In genomic region chr19:42316223-42317211, GRCh38 we compare ENCODE assay signal across 1 cellular context.
TF ChIP-seq lines count a peak whose summit lies in the region.

No MANE protein-coding gene starts in this region.

TF ChIP-seq in HepG2, 621 proteins besides CTCF, POLR2A, EP300 and RAD21 (continued from another document and continues in another):
- TF ChIP-seq, protein P1, sequence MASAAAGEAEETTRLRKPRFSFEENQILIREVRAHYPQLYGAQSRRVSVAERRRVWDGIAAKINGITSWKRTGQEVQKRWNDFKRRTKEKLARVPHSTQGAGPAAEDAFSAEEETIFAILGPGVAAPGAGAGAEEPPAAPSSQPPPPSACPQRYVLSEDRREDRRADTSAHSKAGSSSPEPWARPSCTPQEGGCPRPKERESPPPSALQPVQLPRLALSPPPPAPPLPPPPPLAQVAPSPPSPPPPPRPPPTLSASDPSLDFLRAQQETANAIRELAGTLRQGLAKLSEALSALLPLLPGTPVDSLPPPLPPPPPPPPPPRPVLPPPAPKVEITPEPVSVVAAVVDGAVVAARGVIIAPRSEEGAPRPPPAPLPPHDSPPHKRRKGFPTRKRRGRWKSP (CRISPR knock-in tag; IDR thresholded peaks at IDR 0.05), result no peak
- TF ChIP-seq ZSCAN30 (CRISPR knock-in tag; IDR thresholded peaks at IDR 0.05) (no peak), ZNF749 (CRISPR knock-in tag; IDR thresholded peaks at IDR 0.05; ENCODE audit: borderline replicate concordance) (no peak), ZNF10 (CRISPR knock-in tag; IDR thresholded peaks at IDR 0.05; ENCODE audit: borderline replicate concordance, low read depth) (no peak), SNAPC5 (CRISPR knock-in tag; IDR thresholded peaks at IDR 0.05; ENCODE audit: borderline replicate concordance) (no peak), ELF3 (CRISPR knock-in tag; IDR thresholded peaks at IDR 0.05) (peak; percentile 88), NFATC3 (CRISPR knock-in tag; IDR thresholded peaks at IDR 0.05) (no peak), PHF20 (CRISPR knock-in tag; IDR thresholded peaks at IDR 0.05) (peak; percentile 37; the same call in 1 of the 2 replicates), JARID2 (CRISPR knock-in tag; IDR thresholded peaks at IDR 0.05; ENCODE audit: insufficient replicate concordance) (no peak), ZNF761 (CRISPR knock-in tag; conservative IDR thresholded peaks at IDR 0.05) (no peak), ZNF33A (CRISPR knock-in tag; IDR thresholded peaks at IDR 0.05; ENCODE audit: borderline replicate concordance) (no peak), ZNF883 (CRISPR knock-in tag; IDR thresholded peaks at IDR 0.05; ENCODE audit: not compliant biosample characterization) (peak; percentile 16), ASH2L (IDR thresholded peaks at IDR 0.05; ENCODE audit: insufficient read length, low read depth, low read length) (no peak), ZNF720 (CRISPR knock-in tag; IDR thresholded peaks at IDR 0.05) (no peak), PRDM10 (CRISPR knock-in tag; IDR thresholded peaks at IDR 0.05; ENCODE audit: low read depth) (peak; percentile 59; the same call in 1 of the 2 replicates), ZUFSP (CRISPR knock-in tag; IDR thresholded peaks at IDR 0.05; ENCODE audit: borderline replicate concordance) (no peak), TOPORS (CRISPR knock-in tag; IDR thresholded peaks at IDR 0.05) (no peak), RXRA (CRISPR knock-in tag; IDR thresholded peaks at IDR 0.05) (0 out of 2 replicates have a peak, but pooled peaks have one; percentile 53), FOXP4 (CRISPR knock-in tag; IDR thresholded peaks at IDR 0.05) (peak; percentile 21; the same call in 1 of the 2 replicates), POGZ (CRISPR knock-in tag; IDR thresholded peaks at IDR 0.05) (no peak), TAF15 (IDR thresholded peaks at IDR 0.05; ENCODE audit: low read depth, low read length, poor library complexity, severe bottlenecking) (no peak)
- TF ChIP-seq, protein P2, sequence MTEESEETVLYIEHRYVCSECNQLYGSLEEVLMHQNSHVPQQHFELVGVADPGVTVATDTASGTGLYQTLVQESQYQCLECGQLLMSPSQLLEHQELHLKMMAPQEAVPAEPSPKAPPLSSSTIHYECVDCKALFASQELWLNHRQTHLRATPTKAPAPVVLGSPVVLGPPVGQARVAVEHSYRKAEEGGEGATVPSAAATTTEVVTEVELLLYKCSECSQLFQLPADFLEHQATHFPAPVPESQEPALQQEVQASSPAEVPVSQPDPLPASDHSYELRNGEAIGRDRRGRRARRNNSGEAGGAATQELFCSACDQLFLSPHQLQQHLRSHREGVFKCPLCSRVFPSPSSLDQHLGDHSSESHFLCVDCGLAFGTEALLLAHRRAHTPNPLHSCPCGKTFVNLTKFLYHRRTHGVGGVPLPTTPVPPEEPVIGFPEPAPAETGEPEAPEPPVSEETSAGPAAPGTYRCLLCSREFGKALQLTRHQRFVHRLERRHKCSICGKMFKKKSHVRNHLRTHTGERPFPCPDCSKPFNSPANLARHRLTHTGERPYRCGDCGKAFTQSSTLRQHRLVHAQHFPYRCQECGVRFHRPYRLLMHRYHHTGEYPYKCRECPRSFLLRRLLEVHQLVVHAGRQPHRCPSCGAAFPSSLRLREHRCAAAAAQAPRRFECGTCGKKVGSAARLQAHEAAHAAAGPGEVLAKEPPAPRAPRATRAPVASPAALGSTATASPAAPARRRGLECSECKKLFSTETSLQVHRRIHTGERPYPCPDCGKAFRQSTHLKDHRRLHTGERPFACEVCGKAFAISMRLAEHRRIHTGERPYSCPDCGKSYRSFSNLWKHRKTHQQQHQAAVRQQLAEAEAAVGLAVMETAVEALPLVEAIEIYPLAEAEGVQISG (CRISPR knock-in tag; IDR thresholded peaks at IDR 0.05), result peak; percentile 73
- TF ChIP-seq, protein P3, sequence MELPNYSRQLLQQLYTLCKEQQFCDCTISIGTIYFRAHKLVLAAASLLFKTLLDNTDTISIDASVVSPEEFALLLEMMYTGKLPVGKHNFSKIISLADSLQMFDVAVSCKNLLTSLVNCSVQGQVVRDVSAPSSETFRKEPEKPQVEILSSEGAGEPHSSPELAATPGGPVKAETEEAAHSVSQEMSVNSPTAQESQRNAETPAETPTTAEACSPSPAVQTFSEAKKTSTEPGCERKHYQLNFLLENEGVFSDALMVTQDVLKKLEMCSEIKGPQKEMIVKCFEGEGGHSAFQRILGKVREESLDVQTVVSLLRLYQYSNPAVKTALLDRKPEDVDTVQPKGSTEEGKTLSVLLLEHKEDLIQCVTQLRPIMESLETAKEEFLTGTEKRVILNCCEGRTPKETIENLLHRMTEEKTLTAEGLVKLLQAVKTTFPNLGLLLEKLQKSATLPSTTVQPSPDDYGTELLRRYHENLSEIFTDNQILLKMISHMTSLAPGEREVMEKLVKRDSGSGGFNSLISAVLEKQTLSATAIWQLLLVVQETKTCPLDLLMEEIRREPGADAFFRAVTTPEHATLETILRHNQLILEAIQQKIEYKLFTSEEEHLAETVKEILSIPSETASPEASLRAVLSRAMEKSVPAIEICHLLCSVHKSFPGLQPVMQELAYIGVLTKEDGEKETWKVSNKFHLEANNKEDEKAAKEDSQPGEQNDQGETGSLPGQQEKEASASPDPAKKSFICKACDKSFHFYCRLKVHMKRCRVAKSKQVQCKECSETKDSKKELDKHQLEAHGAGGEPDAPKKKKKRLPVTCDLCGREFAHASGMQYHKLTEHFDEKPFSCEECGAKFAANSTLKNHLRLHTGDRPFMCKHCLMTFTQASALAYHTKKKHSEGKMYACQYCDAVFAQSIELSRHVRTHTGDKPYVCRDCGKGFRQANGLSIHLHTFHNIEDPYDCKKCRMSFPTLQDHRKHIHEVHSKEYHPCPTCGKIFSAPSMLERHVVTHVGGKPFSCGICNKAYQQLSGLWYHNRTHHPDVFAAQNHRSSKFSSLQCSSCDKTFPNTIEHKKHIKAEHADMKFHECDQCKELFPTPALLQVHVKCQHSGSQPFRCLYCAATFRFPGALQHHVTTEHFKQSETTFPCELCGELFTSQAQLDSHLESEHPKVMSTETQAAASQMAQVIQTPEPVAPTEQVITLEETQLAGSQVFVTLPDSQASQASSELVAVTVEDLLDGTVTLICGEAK (IDR thresholded peaks at IDR 0.05), result no peak
- TF ChIP-seq, protein P3 (CRISPR knock-in tag; IDR thresholded peaks at IDR 0.05), result 0 out of 2 replicates have a peak, but pooled peaks have one; percentile 15
- TF ChIP-seq, protein P4, sequence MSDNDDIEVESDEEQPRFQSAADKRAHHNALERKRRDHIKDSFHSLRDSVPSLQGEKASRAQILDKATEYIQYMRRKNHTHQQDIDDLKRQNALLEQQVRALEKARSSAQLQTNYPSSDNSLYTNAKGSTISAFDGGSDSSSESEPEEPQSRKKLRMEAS (IDR thresholded peaks at IDR 0.05), result peak; percentile 78
- TF ChIP-seq, protein P5, sequence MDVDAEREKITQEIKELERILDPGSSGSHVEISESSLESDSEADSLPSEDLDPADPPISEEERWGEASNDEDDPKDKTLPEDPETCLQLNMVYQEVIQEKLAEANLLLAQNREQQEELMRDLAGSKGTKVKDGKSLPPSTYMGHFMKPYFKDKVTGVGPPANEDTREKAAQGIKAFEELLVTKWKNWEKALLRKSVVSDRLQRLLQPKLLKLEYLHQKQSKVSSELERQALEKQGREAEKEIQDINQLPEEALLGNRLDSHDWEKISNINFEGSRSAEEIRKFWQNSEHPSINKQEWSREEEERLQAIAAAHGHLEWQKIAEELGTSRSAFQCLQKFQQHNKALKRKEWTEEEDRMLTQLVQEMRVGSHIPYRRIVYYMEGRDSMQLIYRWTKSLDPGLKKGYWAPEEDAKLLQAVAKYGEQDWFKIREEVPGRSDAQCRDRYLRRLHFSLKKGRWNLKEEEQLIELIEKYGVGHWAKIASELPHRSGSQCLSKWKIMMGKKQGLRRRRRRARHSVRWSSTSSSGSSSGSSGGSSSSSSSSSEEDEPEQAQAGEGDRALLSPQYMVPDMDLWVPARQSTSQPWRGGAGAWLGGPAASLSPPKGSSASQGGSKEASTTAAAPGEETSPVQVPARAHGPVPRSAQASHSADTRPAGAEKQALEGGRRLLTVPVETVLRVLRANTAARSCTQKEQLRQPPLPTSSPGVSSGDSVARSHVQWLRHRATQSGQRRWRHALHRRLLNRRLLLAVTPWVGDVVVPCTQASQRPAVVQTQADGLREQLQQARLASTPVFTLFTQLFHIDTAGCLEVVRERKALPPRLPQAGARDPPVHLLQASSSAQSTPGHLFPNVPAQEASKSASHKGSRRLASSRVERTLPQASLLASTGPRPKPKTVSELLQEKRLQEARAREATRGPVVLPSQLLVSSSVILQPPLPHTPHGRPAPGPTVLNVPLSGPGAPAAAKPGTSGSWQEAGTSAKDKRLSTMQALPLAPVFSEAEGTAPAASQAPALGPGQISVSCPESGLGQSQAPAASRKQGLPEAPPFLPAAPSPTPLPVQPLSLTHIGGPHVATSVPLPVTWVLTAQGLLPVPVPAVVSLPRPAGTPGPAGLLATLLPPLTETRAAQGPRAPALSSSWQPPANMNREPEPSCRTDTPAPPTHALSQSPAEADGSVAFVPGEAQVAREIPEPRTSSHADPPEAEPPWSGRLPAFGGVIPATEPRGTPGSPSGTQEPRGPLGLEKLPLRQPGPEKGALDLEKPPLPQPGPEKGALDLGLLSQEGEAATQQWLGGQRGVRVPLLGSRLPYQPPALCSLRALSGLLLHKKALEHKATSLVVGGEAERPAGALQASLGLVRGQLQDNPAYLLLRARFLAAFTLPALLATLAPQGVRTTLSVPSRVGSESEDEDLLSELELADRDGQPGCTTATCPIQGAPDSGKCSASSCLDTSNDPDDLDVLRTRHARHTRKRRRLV (CRISPR knock-in tag; IDR thresholded peaks at IDR 0.05), result no peak
